In genomic region chr2:177641321-177641720, GRCh38 we compare ENCODE assay signal across 29 cellular contexts.
"Had no signal": no experiment of that assay in that cellular context is flagged by ENCODE, and none has a peak within 500 bp of the region (broad histone marks: within the 10 kb centered on the region; RNA-seq: fewer than 3 reads in every experiment).

No MANE protein-coding gene starts in this region.

- H3K27me3 Mint-ChIP-seq: type B pancreatic cell had no signal

- H3K27ac Mint-ChIP-seq: activated CD4-positive, alpha-beta T cell treated with anti-CD3 and anti-CD28 coated beads for 36 hours; activated CD8-positive, alpha-beta memory T cell treated with anti-CD3 and anti-CD28 coated beads, Interleukin-2, amount 10 ng/mL, durations not matched to agents 7 days and 5 days; activated CD8-positive, alpha-beta T cell treated with anti-CD3 and anti-CD28 coated beads, Interleukin-2, amount 10 ng/mL, durations not matched to agents 7 days and 5 days; activated naive CD4-positive, alpha-beta T cell treated with anti-CD3 and anti-CD28 coated beads, Interleukin-2, amount 50 U/mL, for 72 hours; activated T-cell treated with anti-CD3 and anti-CD28 coated beads, Interleukin-2, amount 50 U/mL, for 72 hours; immature natural killer cell; naive B cell; stimulated activated effector memory CD8-positive, alpha-beta T cell treated with anti-CD3 and anti-CD28 coated beads, Interleukin-12 subunit alpha, Interleukin-12 subunit beta, amount 100 ng/mL, for 72 hours; stimulated activated naive CD8-positive, alpha-beta T cell treated with anti-CD3 and anti-CD28 coated beads, Interleukin-15, Interleukin-2, amounts not matched to agents 100 ng/mL and 50 ng/mL, for 24 hours; type B pancreatic cell had no signal

- H3K9me3 ChIP-seq: colonic mucosa, gastroesophageal sphincter, heart left ventricle, pancreas, prostate gland, sigmoid colon, uterus had no signal

- H3K4me3 Mint-ChIP-seq: activated CD4-positive, alpha-beta T cell treated with anti-CD3 and anti-CD28 coated beads for 36 hours; activated CD8-positive, alpha-beta memory T cell treated with anti-CD3 and anti-CD28 coated beads, Interleukin-2, amount 10 ng/mL, durations not matched to agents 7 days and 5 days; activated CD8-positive, alpha-beta T cell treated with anti-CD3 and anti-CD28 coated beads, Interleukin-2, amount 10 ng/mL, durations not matched to agents 7 days and 5 days; activated T-cell treated with anti-CD3 and anti-CD28 coated beads, Interleukin-2, amount 50 U/mL, for 72 hours; central memory CD8-positive, alpha-beta T cell; immature natural killer cell; naive B cell; stimulated activated effector memory CD8-positive, alpha-beta T cell treated with anti-CD3 and anti-CD28 coated beads, Interleukin-12 subunit alpha, Interleukin-12 subunit beta, amount 100 ng/mL, for 72 hours; stimulated activated naive CD8-positive, alpha-beta T cell treated with anti-CD3 and anti-CD28 coated beads, Interleukin-15, Interleukin-2, amounts not matched to agents 100 ng/mL and 50 ng/mL, for 24 hours; type B pancreatic cell had no signal

- H3K36me3 Mint-ChIP-seq: activated CD8-positive, alpha-beta memory T cell treated with anti-CD3 and anti-CD28 coated beads, Interleukin-2, amount 10 ng/mL, durations not matched to agents 7 days and 5 days; activated naive CD4-positive, alpha-beta T cell treated with anti-CD3 and anti-CD28 coated beads, Interleukin-2, amount 50 U/mL, for 72 hours; immature natural killer cell; naive B cell; stimulated activated effector memory CD8-positive, alpha-beta T cell treated with anti-CD3 and anti-CD28 coated beads, Interleukin-12 subunit alpha, Interleukin-12 subunit beta, amount 100 ng/mL, for 72 hours; type B pancreatic cell had no signal

- H3K4me1 Mint-ChIP-seq: activated CD4-positive, alpha-beta T cell treated with anti-CD3 and anti-CD28 coated beads for 36 hours; activated CD8-positive, alpha-beta memory T cell treated with anti-CD3 and anti-CD28 coated beads, Interleukin-2, amount 10 ng/mL, durations not matched to agents 7 days and 5 days; central memory CD8-positive, alpha-beta T cell; immature natural killer cell; naive B cell; stimulated activated effector memory CD8-positive, alpha-beta T cell treated with anti-CD3 and anti-CD28 coated beads, Interleukin-12 subunit alpha, Interleukin-12 subunit beta, amount 100 ng/mL, for 72 hours had no signal

- H3K27ac ChIP-seq: colonic mucosa, gastroesophageal sphincter, heart left ventricle, pancreas, prostate gland, sigmoid colon, uterus had no signal

- H3K27me3 ChIP-seq: colonic mucosa, gastroesophageal sphincter, heart left ventricle, pancreas, sigmoid colon, uterus had no signal

- H3K9me3 Mint-ChIP-seq: central memory CD8-positive, alpha-beta T cell; stimulated activated effector memory CD8-positive, alpha-beta T cell treated with anti-CD3 and anti-CD28 coated beads, Interleukin-12 subunit alpha, Interleukin-12 subunit beta, amount 100 ng/mL, for 72 hours; stimulated activated naive CD8-positive, alpha-beta T cell treated with anti-CD3 and anti-CD28 coated beads, Interleukin-15, Interleukin-2, amounts not matched to agents 100 ng/mL and 50 ng/mL, for 24 hours had no signal

- H3K4me1 ChIP-seq: colonic mucosa, gastroesophageal sphincter, pancreas, prostate gland, sigmoid colon, uterus had no signal

- H3K36me3 ChIP-seq: colonic mucosa, gastroesophageal sphincter, heart left ventricle, pancreas, prostate gland, sigmoid colon, uterus had no signal

- H3K4me3 ChIP-seq: colonic mucosa, gastroesophageal sphincter, heart left ventricle, pancreas, prostate gland, sigmoid colon, uterus had no signal

- FAIRE-seq: kidney, pancreas, small intestine had no signal

- DNase-seq: activated CD4-positive, alpha-beta T cell treated with anti-CD3 and anti-CD28 coated beads for 36 hours; activated CD4-positive, CD25-positive, alpha-beta regulatory T cell; activated CD8-positive, alpha-beta memory T cell treated with anti-CD3 and anti-CD28 coated beads, Interleukin-2, amount 10 ng/mL, durations not matched to agents 7 days and 5 days; activated CD8-positive, alpha-beta T cell treated with anti-CD3 and anti-CD28 coated beads, Interleukin-2, amount 10 ng/mL, durations not matched to agents 7 days and 5 days; activated naive CD4-positive, alpha-beta T cell; activated T-cell treated with anti-CD3 and anti-CD28 coated beads, Interleukin-2, amount 50 U/mL, for 72 hours; colonic mucosa; effector CD8-positive, alpha-beta T cell; erythroblast; heart left ventricle; hypothalamus; immature natural killer cell; kidney; left colon; mammary epithelial cell; naive B cell; pancreas; retina; sigmoid colon; small intestine; stimulated activated CD4-positive, alpha-beta T cell treated with anti-CD3 and anti-CD28 coated beads, Interleukin-4, amount 100 ng/mL, for 24 hours; uterus had no signal
